10 cellular contexts compared by ENCODE assay signal in genomic region chr13:100506154-100506553, GRCh38.
DNase-seq lines count a peak whose midpoint lies in the region; ATAC-seq and TF ChIP-seq lines count a peak whose summit lies in the region.
"Had no signal": no experiment of that assay in that cellular context is flagged by ENCODE, and none has a peak within 500 bp of the region (broad histone marks: within the 10 kb centered on the region; RNA-seq: fewer than 3 reads in every experiment).

No MANE protein-coding gene starts in this region.

- H3K4me1 Mint-ChIP-seq in activated naive CD8-positive, alpha-beta T cell (ENCODE audit: low read depth), result peaks cover 16% of the 10 kb centered on the region

- peak overlapping the region; percentile 73 for H3K4me3 Mint-ChIP-seq in activated naive CD8-positive, alpha-beta T cell
- H3K4me3 Mint-ChIP-seq: nephron progenitor cell had no signal

- DNase-seq in activated effector memory CD4-positive, alpha-beta T cell treated with anti-CD3 and anti-CD28 coated beads, Interleukin-2, amount 50 U/mL, for 16 hours, result peak; percentile 78
- no peak for DNase-seq in activated effector memory CD4-positive, alpha-beta T cell treated with Interleukin-2 at 50 U/mL for 16 hours
- no peak for DNase-seq in omental fat pad (ENCODE audit: low spot score)
- DNase-seq in DMS79 treated with DMSO at 0.1 percent for 48 hours (lab: John Stamatoyannopoulos, UW), result no peak
- no peak for DNase-seq in HAP-1 (ENCODE audit: low spot score in 2 of 2)
- no peak for DNase-seq in coronary artery (ENCODE audit: low spot score)
- DNase-seq: gastrocnemius medialis, nephron progenitor cell had no signal

- TF ChIP-seq CTCF in omental fat pad (IDR thresholded peaks at IDR 0.05) (no peak), coronary artery (IDR thresholded peaks at IDR 0.05) (no peak)

- H3K27me3 ChIP-seq in HAP-1 (ENCODE audit: low read depth), result no peaks in the 10 kb centered on the region; the same call in 1 of the 2 replicates
- H3K27me3 ChIP-seq: gastrocnemius medialis had no signal

- peaks cover 3% of the 10 kb centered on the region for H3K36me3 Mint-ChIP-seq in activated naive CD8-positive, alpha-beta T cell

- no peaks in the 10 kb centered on the region for H3K9me3 Mint-ChIP-seq in activated naive CD8-positive, alpha-beta T cell (ENCODE audit: low read depth)

- peak overlapping the region; percentile 75 for H3K27ac Mint-ChIP-seq in activated naive CD8-positive, alpha-beta T cell
- H3K27ac Mint-ChIP-seq: nephron progenitor cell had no signal

- ATAC-seq in HG03565 (IDR thresholded peaks at IDR 0.05; ENCODE audit: unreplicated experiment), result peak; percentile 67
- no peak for ATAC-seq in omental fat pad (ENCODE audit: low FRiP score)
- ATAC-seq: gastrocnemius medialis had no signal

- H3K9me3 ChIP-seq in HAP-1, result no peaks in the 10 kb centered on the region
- H3K9me3 ChIP-seq: gastrocnemius medialis had no signal

- no peak overlapping the region for H3K27ac ChIP-seq in coronary artery
- H3K27ac ChIP-seq: gastrocnemius medialis had no signal

- H3K4me3 ChIP-seq in HAP-1 (no peak overlapping the region), coronary artery (no peak overlapping the region)
- H3K4me3 ChIP-seq: gastrocnemius medialis had no signal

- in situ Hi-C loops in HAP-1 (cut with MboI; ENCODE audit: low sequenced_read_pairs), result no loop called here

- no peaks in the 10 kb centered on the region for H3K36me3 ChIP-seq in HAP-1 (replicated peaks)
- H3K36me3 ChIP-seq: gastrocnemius medialis had no signal

- no peaks in the 10 kb centered on the region for H3K27me3 Mint-ChIP-seq in activated naive CD8-positive, alpha-beta T cell

- peaks cover 13% of the 10 kb centered on the region for H3K4me1 ChIP-seq in HAP-1
- H3K4me1 ChIP-seq: gastrocnemius medialis had no signal
